In genomic region chr1:228023294-228023639, GRCh38 we compare ENCODE assay signal across 3 cellular contexts.
TF ChIP-seq lines count a peak whose summit lies in the region.

No MANE protein-coding gene starts in this region.

TF ChIP-seq in HepG2, 621 proteins besides CTCF, POLR2A, EP300 and RAD21:
- no peak for TF ChIP-seq ARID2 (CRISPR knock-in tag; IDR thresholded peaks at IDR 0.05; ENCODE audit: borderline replicate concordance)
- TF ChIP-seq TSC22D2 (CRISPR knock-in tag; IDR thresholded peaks at IDR 0.05; ENCODE audit: borderline replicate concordance): no peak
- no peak for TF ChIP-seq SIX1 (CRISPR knock-in tag; IDR thresholded peaks at IDR 0.05; ENCODE audit: borderline replicate concordance)
- no peak for TF ChIP-seq KAT7 (CRISPR knock-in tag; IDR thresholded peaks at IDR 0.05; ENCODE audit: borderline replicate concordance)
- no peak for TF ChIP-seq TCF7 (IDR thresholded peaks at IDR 0.05; ENCODE audit: low read depth)
- 0 out of 2 replicates have a peak, but pooled peaks have one; percentile 30 for TF ChIP-seq FOXK2 (IDR thresholded peaks at IDR 0.05)

TF ChIP-seq in HEK293, 187 proteins besides CTCF, POLR2A, EP300 and RAD21:
- TF ChIP-seq ZNF792 (tag by site-specific recombination; IDR thresholded peaks at IDR 0.05) (no peak), KLF8 (tag by site-specific recombination; IDR thresholded peaks at IDR 0.05) (no peak), ZNF175 (tag by site-specific recombination; IDR thresholded peaks at IDR 0.05) (no peak), ZNF202 (tag by site-specific recombination; IDR thresholded peaks at IDR 0.05; ENCODE audit: borderline replicate concordance) (peak; percentile 50; the same call in 1 of the 2 replicates), ZBTB26 (tag by site-specific recombination; optimal IDR thresholded peaks at IDR 0.05) (no peak), ZNF114 (tag by site-specific recombination; IDR thresholded peaks at IDR 0.05) (0 out of 2 replicates have a peak, but pooled peaks have one; percentile 34), ZNF664 (tag by site-specific recombination; IDR thresholded peaks at IDR 0.05) (no peak), ZFP41 (tag by site-specific recombination; IDR thresholded peaks at IDR 0.05; ENCODE audit: borderline replicate concordance) (no peak), ZNF521 (tag by site-specific recombination; IDR thresholded peaks at IDR 0.05) (0 out of 2 replicates have a peak, but pooled peaks have one; percentile 60), KLF16 (tag by site-specific recombination; IDR thresholded peaks at IDR 0.05) (no peak), ZNF658 (tag by site-specific recombination; IDR thresholded peaks at IDR 0.05) (no peak), ZNF596 (tag by site-specific recombination; IDR thresholded peaks at IDR 0.05) (peak; percentile 74)

TF ChIP-seq in K562, 482 proteins besides CTCF, POLR2A, EP300 and RAD21:
- no peak for TF ChIP-seq MAX (CRISPR knock-in tag; IDR thresholded peaks at IDR 0.05)
- no peak for TF ChIP-seq CTCFL (IDR thresholded peaks at IDR 0.05; ENCODE audit: borderline replicate concordance, insufficient read depth, low read depth, low read length, poor library complexity, severe bottlenecking)
- no peak for TF ChIP-seq SRSF3 (IDR thresholded peaks at IDR 0.05; ENCODE audit: insufficient read depth, low read length)
- no peak for TF ChIP-seq CC2D1A (IDR thresholded peaks at IDR 0.05)
- TF ChIP-seq DLX4 (CRISPR knock-in tag; IDR thresholded peaks at IDR 0.05): no peak
- no peak for TF ChIP-seq TGIF2 (CRISPR knock-in tag; IDR thresholded peaks at IDR 0.05)
- TF ChIP-seq MCM3 (IDR thresholded peaks at IDR 0.05): 0 out of 2 replicates have a peak, but pooled peaks have one; percentile 45
- no peak for TF ChIP-seq HEY1 (CRISPR knock-in tag; IDR thresholded peaks at IDR 0.05; ENCODE audit: borderline replicate concordance)
- no peak for TF ChIP-seq CHD7 (IDR thresholded peaks at IDR 0.05; ENCODE audit: low read depth, low read length)
- no peak for TF ChIP-seq CHD1 (IDR thresholded peaks at IDR 0.05; ENCODE audit: low read length)
- 0 out of 2 replicates have a peak, but pooled peaks have one; percentile 22 for TF ChIP-seq OTX1 (CRISPR knock-in tag; IDR thresholded peaks at IDR 0.05)
- no peak for TF ChIP-seq ELK1 (CRISPR knock-in tag; IDR thresholded peaks at IDR 0.05)
- no peak for TF ChIP-seq SIX5 (IDR thresholded peaks at IDR 0.05; ENCODE audit: borderline replicate concordance in 1 of 2, insufficient read depth in 1 of 2, low read depth in 1 of 2, low read length in 2 of 2)
- TF ChIP-seq HBP1 (CRISPR knock-in tag; IDR thresholded peaks at IDR 0.05): 0 out of 2 replicates have a peak, but pooled peaks have one; percentile 58
- TF ChIP-seq FOXA3 (CRISPR knock-in tag; conservative IDR thresholded peaks at IDR 0.05 in 1 of 2, IDR thresholded peaks at IDR 0.05 in 1 of 2): no peak
- TF ChIP-seq CREB5 (CRISPR knock-in tag; IDR thresholded peaks at IDR 0.05): no peak
- no peak for TF ChIP-seq ZNF655 (CRISPR knock-in tag; IDR thresholded peaks at IDR 0.05)
